9 cellular contexts compared by ENCODE assay signal in the genomic region with DNA sequence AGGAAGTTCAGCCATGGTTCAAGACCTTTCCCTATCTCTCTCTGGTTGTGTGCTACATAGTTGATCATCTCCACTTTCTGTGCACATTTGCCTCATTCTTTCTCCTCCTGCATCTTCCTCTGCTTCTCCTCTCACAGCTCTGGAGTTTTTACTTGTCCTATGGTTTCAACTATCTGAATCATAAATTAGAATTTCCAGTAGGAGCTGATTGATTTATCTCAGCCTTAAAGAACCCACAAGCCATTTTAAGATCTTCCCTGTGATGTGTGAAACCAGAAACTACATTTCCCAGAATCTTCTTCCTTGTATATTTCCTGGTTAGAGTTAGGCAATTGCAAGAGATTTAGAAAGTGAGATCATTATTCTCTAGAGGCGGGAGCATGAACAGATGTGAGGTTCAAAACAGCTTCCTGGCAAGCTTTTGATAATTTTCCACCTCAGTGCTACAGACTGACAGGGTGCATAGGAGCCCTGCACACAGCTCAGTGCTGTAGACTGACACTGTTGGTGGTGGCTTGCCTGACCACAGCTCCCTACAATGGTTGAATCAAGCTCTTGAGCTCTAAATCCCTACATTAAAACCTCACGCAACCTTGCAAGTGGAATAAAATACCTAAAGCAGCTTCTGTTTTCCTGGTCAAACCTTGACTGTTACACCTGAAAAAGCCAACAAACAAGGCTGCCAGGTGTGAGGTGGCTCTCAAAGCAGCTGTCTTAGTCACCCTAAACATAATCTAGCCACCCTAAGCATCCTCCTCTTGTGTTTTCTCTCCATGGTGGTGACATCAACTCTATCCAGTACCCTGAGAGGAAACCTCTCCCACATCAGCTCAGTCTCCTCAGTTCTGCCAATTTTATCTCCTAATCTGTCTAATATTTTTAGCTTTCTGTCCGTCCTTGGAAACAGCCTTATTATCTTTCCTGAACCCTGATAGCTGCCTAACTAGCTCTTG. TPM values are rescaled to one million over a fixed set of nuclear protein-coding genes. Genes with fewer than 3 reads are reported as not detected.
DNase-seq lines count a peak whose midpoint lies in the region; ATAC-seq and TF ChIP-seq lines count a peak whose summit lies in the region.
"Had no signal": no experiment of that assay in that cellular context is flagged by ENCODE, and none has a peak within 500 bp of the region (broad histone marks: within the 10 kb centered on the region; RNA-seq: fewer than 3 reads in every experiment).

No MANE protein-coding gene starts in this region.

- TF ChIP-seq CTCF in CD8-positive, alpha-beta T cell (IDR thresholded peaks at IDR 0.05): no peak
- TF ChIP-seq CTCF in testis (IDR thresholded peaks at IDR 0.05): no peak

- WGBS in testis, 2 donors: 68 to 79% methylated on average over 3 of the region's 3 CpGs

- H3K36me3 Mint-ChIP-seq in CD8-positive, alpha-beta T cell: no peaks in the 10 kb centered on the region
- peaks cover 7% of the 10 kb centered on the region for H3K36me3 Mint-ChIP-seq in effector memory CD8-positive, alpha-beta T cell (ENCODE audit: insufficient read depth)

- no peak overlapping the region for H3K4me3 ChIP-seq in CD8-positive, alpha-beta T cell (ENCODE audit: low read depth, low read length)
- H3K4me3 ChIP-seq in testis: no peak overlapping the region

- no peaks in the 10 kb centered on the region for H3K9me3 ChIP-seq in CD8-positive, alpha-beta T cell (ENCODE audit: low read length)
- no peaks in the 10 kb centered on the region for H3K9me3 ChIP-seq in testis

- peaks cover 59% of the 10 kb centered on the region for H3K4me1 Mint-ChIP-seq in CD8-positive, alpha-beta T cell (ENCODE audit: low read depth)
- peaks cover 24 to 26% of the 10 kb centered on the region in 2 donors for H3K4me1 Mint-ChIP-seq in effector memory CD8-positive, alpha-beta T cell (ENCODE audit: low read depth in 2 of 2)

- peak overlapping the region; percentile 0 for H3K4me3 Mint-ChIP-seq in CD8-positive, alpha-beta T cell
- peak overlapping the region; percentile 1 to 12 for H3K4me3 Mint-ChIP-seq in effector memory CD8-positive, alpha-beta T cell

- CTCF ChIA-PET in CD8-positive, alpha-beta T cell (lab: Charles Lee): interaction anchor here (1.0 to 1.8 kb wide), 4 partner anchors 13 to 140 kb away, joined by 3 to 6 read pairs (median 4); no protein-coding TSS in a partner anchor

- peak overlapping the region; percentile 91 for H3K27ac Mint-ChIP-seq in CD8-positive, alpha-beta T cell
- peak overlapping the region; percentile 73 to 78 for H3K27ac Mint-ChIP-seq in effector memory CD8-positive, alpha-beta T cell

- intact Hi-C loops in CD8-positive, alpha-beta T cell (cut with DNase I, micrococcal nuclease): no loop called here
- intact Hi-C loops in testis (cut with DNase I; ENCODE audit: low total_unique reads): no loop called here

- peaks cover 56% of the 10 kb centered on the region for H3K4me1 ChIP-seq in CD8-positive, alpha-beta T cell (ENCODE audit: insufficient read depth, low read length)
- H3K4me1 ChIP-seq in testis: no peaks in the 10 kb centered on the region

- H3K36me3 ChIP-seq in CD8-positive, alpha-beta T cell (ENCODE audit: insufficient read depth, low read length): no peaks in the 10 kb centered on the region
- H3K36me3 ChIP-seq in testis (ENCODE audit: low read depth, missing control alignments): no peaks in the 10 kb centered on the region

- peak; percentile 93 for ATAC-seq in CD8-positive, alpha-beta T cell
- ATAC-seq in GM19468 (IDR thresholded peaks at IDR 0.05; ENCODE audit: extremely low read depth, unreplicated experiment): peak; percentile 56
- ATAC-seq in effector memory CD8-positive, alpha-beta T cell (replicated peaks): peak; percentile 95
- no peak for ATAC-seq in HG03097 (IDR thresholded peaks at IDR 0.05; ENCODE audit: low FRiP score, unreplicated experiment)

- POLR2A ChIA-PET in CD8-positive, alpha-beta T cell (lab: Charles Lee): interaction anchor here (0.6 to 1.5 kb wide), 4 partner anchors 9 to 506 kb away, joined by 3 to 10 read pairs (median 4); a partner anchor contains a TSS

- H3K27me3 ChIP-seq in CD8-positive, alpha-beta T cell (ENCODE audit: insufficient read depth, low read length): no peaks in the 10 kb centered on the region
- H3K27me3 ChIP-seq in testis: no peaks in the 10 kb centered on the region

- peak in 4 of 7 experiments; percentile 28 to 55 (median 41) for DNase-seq in CD8-positive, alpha-beta T cell
- DNase-seq in NCI-H69 (lab: John Stamatoyannopoulos, UW) (peak; percentile 87), middle frontal gyrus (ENCODE audit: extremely low spot score, low spot score) (no peak), testis (no peak), SW480 (ENCODE audit: low spot score) (no peak)
- peak in 2 of 3 experiments; percentile 12 to 25 for DNase-seq in effector memory CD8-positive, alpha-beta T cell
- DNase-seq: dermis blood vessel endothelial cell had no signal

- no peaks in the 10 kb centered on the region for H3K27me3 Mint-ChIP-seq in CD8-positive, alpha-beta T cell (ENCODE audit: low read depth)
- peaks cover 0 to 7% of the 10 kb centered on the region in 2 donors for H3K27me3 Mint-ChIP-seq in effector memory CD8-positive, alpha-beta T cell

- no peaks in the 10 kb centered on the region for H3K9me3 Mint-ChIP-seq in CD8-positive, alpha-beta T cell
- no peaks in the 10 kb centered on the region for H3K9me3 Mint-ChIP-seq in effector memory CD8-positive, alpha-beta T cell

- H3K27ac ChIP-seq in CD8-positive, alpha-beta T cell (ENCODE audit: low read depth, low read length): no peak overlapping the region
- no peak overlapping the region for H3K27ac ChIP-seq in testis

- no peak for TF ChIP-seq POLR2A in testis (IDR thresholded peaks at IDR 0.05)

RNA-seq across cellular contexts. Expression of a gene that starts 21.5 kb away (rescaled TPM):
- total RNA-seq in CD8-positive, alpha-beta T cell: 1 to 10 TPM; 8.9 to 9.9 TPM
- not detected for total RNA-seq in testis
- 0.26 TPM for polyA plus RNA-seq in testis (ENCODE audit: insufficient read depth, low read depth, low replicate concordance)
- total RNA-seq: dermis blood vessel endothelial cell had no signal

RNA-seq across cellular contexts. Expression of a gene that starts 44.5 kb away (rescaled TPM):
- total RNA-seq in CD8-positive, alpha-beta T cell: not detected
- not detected for total RNA-seq in testis
- not detected for polyA plus RNA-seq in testis (ENCODE audit: insufficient read depth, low read depth, low replicate concordance)
- total RNA-seq: dermis blood vessel endothelial cell had no signal

Comparison
In these comparisons a context has a peak if more than half of its experiments do, and no peak if none do; other contexts are left out.
1. DNase-seq: peak in CD8-positive, alpha-beta T cell (4 of 7), NCI-H69 (single experiment) and effector memory CD8-positive, alpha-beta T cell (2 of 3); none in middle frontal gyrus (single experiment), testis (single experiment) and SW480 (single experiment).
2. RNA of a gene that starts 21.5 kb away (total RNA-seq): 8.9 to 9.9 TPM in CD8-positive, alpha-beta T cell; not detected in testis; every median in the first group is over 4 times any median in the second.